In genomic region chr3:195614672-195615504, GRCh38 we compare ENCODE assay signal across 10 cellular contexts. TPM values are rescaled to one million over a fixed set of nuclear protein-coding genes. Genes with fewer than 3 reads are reported as not detected.
DNase-seq lines count a peak whose midpoint lies in the region; ATAC-seq, FAIRE-seq and TF ChIP-seq lines count a peak whose summit lies in the region.
"Not testable (repeated sequence)": the region's sequence is repeated elsewhere in the genome, so short reads cannot be mapped to it uniquely, and the experiment has no call there.
"Had no signal": no experiment of that assay in that cellular context is flagged by ENCODE, and none has a peak within 500 bp of the region (broad histone marks: within the 10 kb centered on the region; RNA-seq: fewer than 3 reads in every experiment).

No MANE protein-coding gene starts in this region.

- not testable (repeated sequence) for H2AFZ ChIP-seq in HepG2 (ENCODE audit: low read length)

- not testable (repeated sequence) for H3K27ac ChIP-seq in HepG2 (ENCODE audit: extremely low read length, insufficient read depth, low read length); upper lobe of right lung

- peaks cover 20% of the 10 kb centered on the region for H3K4me1 Mint-ChIP-seq in activated CD4-positive, alpha-beta T cell treated with anti-CD3 and anti-CD28 coated beads, Interleukin-2, amount 10 ng/mL, durations not matched to agents 7 days and 5 days
- H3K4me1 Mint-ChIP-seq in activated naive CD4-positive, alpha-beta T cell treated with anti-CD3 and anti-CD28 coated beads for 36 hours (ENCODE audit: low read depth) = peaks cover 26% of the 10 kb centered on the region
- not testable (repeated sequence) for H3K4me1 Mint-ChIP-seq in endothelial cell (ENCODE audit: unreplicated experiment); progenitor cell of endocrine pancreas (ENCODE audit: low read depth)

- H3K36me3 ChIP-seq in HepG2 (replicated peaks in 1 of 2; ENCODE audit: control insufficient read depth in 1 of 2, insufficient read depth in 2 of 2, low read length in 2 of 2); upper lobe of right lung: not testable (repeated sequence)

- DNase-seq in DMS79 (lab: John Stamatoyannopoulos, UW) (peak; percentile 67), NCI-H510A (lab: John Stamatoyannopoulos, UW) (peak; percentile 11)
- DNase-seq in activated CD4-positive, alpha-beta T cell treated with anti-CD3 and anti-CD28 coated beads, Interleukin-2, amount 10 ng/mL, durations not matched to agents 7 days and 5 days = peak; percentile 38
- DNase-seq in activated naive CD4-positive, alpha-beta T cell treated with anti-CD3 and anti-CD28 coated beads for 36 hours = peak; percentile 41
- DNase-seq in endothelial cell (ENCODE audit: low spot score); HepG2 (ENCODE audit: low spot score); progenitor cell of endocrine pancreas (ENCODE audit: low spot score, unreplicated experiment); upper lobe of right lung: not testable (repeated sequence)

- 91% methylated on average over 10 of the region's 16 CpGs for WGBS in HepG2 (ENCODE audit: low lambda C conversion rate)

- H3K4me2 ChIP-seq in HepG2 (ENCODE audit: low read depth, low read length) = not testable (repeated sequence)

- not testable (repeated sequence) for TF ChIP-seq EP300 in HepG2 (IDR thresholded peaks at IDR 0.05; ENCODE audit: low read depth in 2 of 2, low read length in 2 of 2); HepG2 (CRISPR knock-in tag; IDR thresholded peaks at IDR 0.05; ENCODE audit: borderline replicate concordance)

- peaks cover 0 to 19% of the 10 kb centered on the region in 2 experiments; a peak in 4 of 5 replicates for H3K27me3 ChIP-seq in HepG2 (ENCODE audit: control insufficient read depth in 1 of 2, insufficient read depth in 2 of 2, low read length in 2 of 2)
- not testable (repeated sequence) for H3K27me3 ChIP-seq in upper lobe of right lung

- in situ Hi-C loops in HepG2 (cut with HindIII; ENCODE audit: extremely low pct_ligation_motif_present, low pct_unique_long_range_greater_than_20kb) = not testable (repeated sequence)

- H3K9me3 Mint-ChIP-seq in activated CD4-positive, alpha-beta T cell treated with anti-CD3 and anti-CD28 coated beads, Interleukin-2, amount 10 ng/mL, durations not matched to agents 7 days and 5 days = peaks cover 22% of the 10 kb centered on the region
- not testable (repeated sequence) for H3K9me3 Mint-ChIP-seq in activated naive CD4-positive, alpha-beta T cell treated with anti-CD3 and anti-CD28 coated beads for 36 hours; endothelial cell (ENCODE audit: unreplicated experiment); progenitor cell of endocrine pancreas (ENCODE audit: low read depth)

- BruUV-seq in HepG2 (replicated peaks; lab: Mats Ljungman, UMichigan) = not testable (repeated sequence)

- H3K9me3 ChIP-seq in HepG2 (ENCODE audit: low read length); upper lobe of right lung: not testable (repeated sequence)

- peak; percentile 12 for FAIRE-seq in HepG2 (lab: Jason Lieb, UNC)

- TF ChIP-seq POLR2A in HepG2 (IDR thresholded peaks at IDR 0.05; ENCODE audit: insufficient read depth in 1 of 2, low read depth in 2 of 2, low read length in 2 of 2) = not testable (repeated sequence)

- H3K4me3 Mint-ChIP-seq in activated CD4-positive, alpha-beta T cell treated with anti-CD3 and anti-CD28 coated beads, Interleukin-2, amount 10 ng/mL, durations not matched to agents 7 days and 5 days; activated naive CD4-positive, alpha-beta T cell treated with anti-CD3 and anti-CD28 coated beads for 36 hours; endothelial cell (ENCODE audit: unreplicated experiment); progenitor cell of endocrine pancreas (ENCODE audit: low read depth): not testable (repeated sequence)

- POLR2A ChIA-PET in activated CD4-positive, alpha-beta T cell treated with anti-CD3 and anti-CD28 coated beads, Interleukin-2, amount 10 ng/mL, durations not matched to agents 7 days and 5 days (lab: Charles Lee); HepG2 (lab: Yijun Ruan, JAX): not testable (repeated sequence)

- ATAC-seq in HepG2 = not testable (repeated sequence)
- peak; percentile 57 for ATAC-seq in upper lobe of right lung

- not testable (repeated sequence) for H3K9ac ChIP-seq in HepG2 (ENCODE audit: insufficient read depth, low read depth, low read length)

- not testable (repeated sequence) for TF ChIP-seq CTCF in endothelial cell (IDR thresholded peaks at IDR 0.05; ENCODE audit: unreplicated experiment); HepG2 (CRISPR knock-in tag; IDR thresholded peaks at IDR 0.05); progenitor cell of endocrine pancreas (IDR thresholded peaks at IDR 0.05; ENCODE audit: unreplicated experiment); upper lobe of right lung (IDR thresholded peaks at IDR 0.05)

- H3K4me1 ChIP-seq in HepG2 (ENCODE audit: insufficient read depth, low read length); upper lobe of right lung: not testable (repeated sequence)

- not testable (repeated sequence) for H3K4me3 ChIP-seq in HepG2 (replicated peaks in 1 of 3; ENCODE audit: insufficient read depth in 1 of 3, low read depth in 2 of 3, low read length in 3 of 3); upper lobe of right lung

- not testable (repeated sequence) for H3K79me2 ChIP-seq in HepG2 (ENCODE audit: insufficient read depth, low read length)

- not testable (repeated sequence) for H3K27me3 Mint-ChIP-seq in activated CD4-positive, alpha-beta T cell treated with anti-CD3 and anti-CD28 coated beads, Interleukin-2, amount 10 ng/mL, durations not matched to agents 7 days and 5 days; activated naive CD4-positive, alpha-beta T cell treated with anti-CD3 and anti-CD28 coated beads for 36 hours (ENCODE audit: low read depth); endothelial cell (ENCODE audit: unreplicated experiment); progenitor cell of endocrine pancreas

- not testable (repeated sequence) for H4K20me1 ChIP-seq in HepG2 (ENCODE audit: insufficient read depth, low read length)

- not testable (repeated sequence) for H3K36me3 Mint-ChIP-seq in activated CD4-positive, alpha-beta T cell treated with anti-CD3 and anti-CD28 coated beads, Interleukin-2, amount 10 ng/mL, durations not matched to agents 7 days and 5 days (ENCODE audit: low read depth); activated naive CD4-positive, alpha-beta T cell treated with anti-CD3 and anti-CD28 coated beads for 36 hours (ENCODE audit: low read depth); endothelial cell (ENCODE audit: low read depth, unreplicated experiment); progenitor cell of endocrine pancreas (ENCODE audit: insufficient read depth)

- not testable (repeated sequence) for H3K27ac Mint-ChIP-seq in activated CD4-positive, alpha-beta T cell treated with anti-CD3 and anti-CD28 coated beads, Interleukin-2, amount 10 ng/mL, durations not matched to agents 7 days and 5 days; activated naive CD4-positive, alpha-beta T cell treated with anti-CD3 and anti-CD28 coated beads for 36 hours
- H3K27ac Mint-ChIP-seq in endothelial cell (ENCODE audit: unreplicated experiment) (peak overlapping the region; percentile 73), progenitor cell of endocrine pancreas (peak overlapping the region; percentile 88)

- CTCF ChIA-PET in activated CD4-positive, alpha-beta T cell treated with anti-CD3 and anti-CD28 coated beads, Interleukin-2, amount 10 ng/mL, durations not matched to agents 7 days and 5 days (lab: Charles Lee) = interaction anchor here (1.6 kb wide), 1 partner anchor 236 kb away, joined by 5 read pairs; no protein-coding TSS in a partner anchor
- CTCF ChIA-PET in activated naive CD4-positive, alpha-beta T cell treated with anti-CD3 and anti-CD28 coated beads for 36 hours (lab: Charles Lee) = interaction anchor here (1.1 kb wide), 2 partner anchors 59 to 236 kb away, joined by 3 to 5 read pairs; no protein-coding TSS in a partner anchor
- CTCF ChIA-PET in HepG2 (lab: Yijun Ruan, JAX; ENCODE audit: low intra/inter-chr PET ratio, low total read pairs) = not testable (repeated sequence)

- not testable (repeated sequence) for TF ChIP-seq RAD21 in HepG2 (CRISPR knock-in tag; IDR thresholded peaks at IDR 0.05)

- intact Hi-C loops in activated naive CD4-positive, alpha-beta T cell treated with anti-CD3 and anti-CD28 coated beads for 36 hours (cut with micrococcal nuclease); HepG2 (cut with micrococcal nuclease; ENCODE audit: unreplicated experiment); upper lobe of right lung (cut with DNase I): not testable (repeated sequence)

RNA-seq across cellular contexts. Expression of gene APOD, which starts 31.1 kb away (rescaled TPM):
- not detected for total RNA-seq in activated CD4-positive, alpha-beta T cell treated with anti-CD3 and anti-CD28 coated beads, Interleukin-2, amount 10 ng/mL, durations not matched to agents 7 days and 5 days
- under 1 TPM in 1 of 2 experiments, not detected in 1; 0.44 TPM for total RNA-seq in activated naive CD4-positive, alpha-beta T cell treated with anti-CD3 and anti-CD28 coated beads for 36 hours
- 5.0 TPM for total RNA-seq in endothelial cell (ENCODE audit: unreplicated experiment)
- not detected in 2 replicates for total RNA-seq in HepG2 (2016; rRNA removed; fragmentation: Illumina TruSeq; extraction: Trizol)
- not detected in 2 replicates for total RNA-seq in HepG2 (2016; cell fraction: cytosol; rRNA removed; fragmentation: Illumina TruSeq; extraction: Trizol; ENCODE audit: low read depth)
- total RNA-seq in HepG2 (2016; cell fraction: insoluble cytoplasmic fraction; rRNA removed; fragmentation: Illumina TruSeq; extraction: Trizol) = not detected in 2 replicates
- total RNA-seq in HepG2 (2016; cell fraction: membrane; rRNA removed; fragmentation: Illumina TruSeq; extraction: Trizol) = not detected in 2 replicates
- total RNA-seq in HepG2 (2016; cell fraction: nucleus; rRNA removed; fragmentation: Illumina TruSeq; extraction: Trizol) = not detected in 2 replicates
- 0.13 TPM in 1 of 2 replicates, not detected in the other for polyA plus RNA-seq in HepG2 (2011; rRNA removed)
- polyA plus RNA-seq in HepG2 (2011; cell fraction: cytosol; rRNA removed) = 0.08 and 0.10 TPM in 2 replicates
- not detected in 2 replicates for polyA plus RNA-seq in HepG2 (2011; cell fraction: nucleus; rRNA removed)
- polyA plus RNA-seq in HepG2 (2012) = not detected in 2 replicates
- polyA plus RNA-seq in HepG2 (2016; cell fraction: cytosol; fragmentation: Illumina TruSeq; extraction: Trizol; ENCODE audit: low read depth) = not detected in 2 replicates
- not detected in 2 replicates for polyA plus RNA-seq in HepG2 (2016; cell fraction: insoluble cytoplasmic fraction; fragmentation: Illumina TruSeq; extraction: Trizol; ENCODE audit: low read depth)
- polyA plus RNA-seq in HepG2 (2016; cell fraction: membrane; fragmentation: Illumina TruSeq; extraction: Trizol; ENCODE audit: low read depth) = not detected in 2 replicates
- polyA plus RNA-seq in HepG2 (2016; cell fraction: nucleus; fragmentation: Illumina TruSeq; extraction: Trizol; ENCODE audit: insufficient read depth, low read depth) = not detected in 2 replicates
- not detected in 2 replicates for polyA minus RNA-seq in HepG2 (2011; rRNA and poly(A)+ RNA removed; ENCODE audit: low replicate concordance)
- polyA minus RNA-seq in HepG2 (2011; cell fraction: cytosol; rRNA and poly(A)+ RNA removed) = not detected in 2 replicates
- polyA minus RNA-seq in HepG2 (2011; cell fraction: nucleus; rRNA and poly(A)+ RNA removed) = not detected in 2 replicates
- total RNA-seq in progenitor cell of endocrine pancreas = not detected in 2 replicates
- total RNA-seq in upper lobe of right lung = 59.4 TPM
- total RNA-seq: astrocyte, M059J had no signal

Comparison
In these comparisons a context has a peak if more than half of its experiments do, and no peak if none do; other contexts are left out.
1. RNA of gene APOD, which starts 31.1 kb away (total RNA-seq): 59.4 TPM in upper lobe of right lung (single experiment); 5.0 TPM in endothelial cell (single experiment), 0.44 TPM in activated naive CD4-positive, alpha-beta T cell treated with anti-CD3 and anti-CD28 coated beads for 36 hours, not detected in activated CD4-positive, alpha-beta T cell treated with anti-CD3 and anti-CD28 coated beads, Interleukin-2, amount 10 ng/mL, durations not matched to agents 7 days and 5 days, not detected in HepG2 and not detected in progenitor cell of endocrine pancreas; every median in the first group is over 10 times any median in the second.